Comparison of ENCODE assay signal across 31 cellular contexts in genomic region chr12:7175493-7175892, GRCh38. TPM values are rescaled to one million over a fixed set of nuclear protein-coding genes. Genes with fewer than 3 reads are reported as not detected.
DNase-seq lines count a peak whose midpoint lies in the region; ATAC-seq and TF ChIP-seq lines count a peak whose summit lies in the region.
"Had no signal": no experiment of that assay in that cellular context is flagged by ENCODE, and none has a peak within 500 bp of the region (broad histone marks: within the 10 kb centered on the region; RNA-seq: fewer than 3 reads in every experiment).

No MANE protein-coding gene starts in this region.

- no peaks in the 10 kb centered on the region for H3K27me3 ChIP-seq in PC-3 (ENCODE audit: low read length)
- H3K27me3 ChIP-seq in mesenchymal stem cell (ENCODE audit: control insufficient read depth in 1 of 2, insufficient read depth in 1 of 2, low read length in 2 of 2): peaks cover 0 to 6% of the 10 kb centered on the region in 2 experiments
- no peaks in the 10 kb centered on the region for H3K27me3 ChIP-seq in upper lobe of right lung
- no peaks in the 10 kb centered on the region for H3K27me3 ChIP-seq in effector memory CD4-positive, alpha-beta T cell (replicated peaks; ENCODE audit: control insufficient read depth, insufficient read depth, low read length, poor library complexity, severe bottlenecking)
- H3K27me3 ChIP-seq: BLaER1, ovary had no signal

- no TSS peak for BruUV-seq in PC-3 (replicated peaks; lab: Mats Ljungman, UMichigan)

- no peak overlapping the region for H2BK12ac ChIP-seq in mesenchymal stem cell (ENCODE audit: low read length in 2 of 2)

- H3K9me3 ChIP-seq in PC-3 (ENCODE audit: low read length) (peaks cover 13% of the 10 kb centered on the region; the same call in 1 of the 2 replicates), mesenchymal stem cell (ENCODE audit: control insufficient read depth, low read length) (peaks cover 8% of the 10 kb centered on the region), upper lobe of right lung (no peaks in the 10 kb centered on the region)
- no peaks in the 10 kb centered on the region for H3K9me3 ChIP-seq in effector memory CD4-positive, alpha-beta T cell (ENCODE audit: control insufficient read depth, low read length)
- H3K9me3 ChIP-seq: ovary had no signal

- H3K14ac ChIP-seq in mesenchymal stem cell (ENCODE audit: low read length in 2 of 2): no peak overlapping the region

- H4K8ac ChIP-seq in mesenchymal stem cell (ENCODE audit: low read length): no peak overlapping the region

- no peak overlapping the region for H4K91ac ChIP-seq in mesenchymal stem cell (ENCODE audit: low read length)

- H3K9ac ChIP-seq in PC-3 (ENCODE audit: low read length) (no peak overlapping the region), mesenchymal stem cell (ENCODE audit: low read length) (no peak overlapping the region)
- H3K9ac ChIP-seq: BLaER1 had no signal

- H3K23ac ChIP-seq in mesenchymal stem cell (ENCODE audit: low read length in 2 of 2): no peak overlapping the region

- H3F3A ChIP-seq in PC-3 (ENCODE audit: low read length, unreplicated experiment): no peaks in the 10 kb centered on the region

- DNase-seq in ELR (ENCODE audit: low read depth) (peak; percentile 74), PC-3 (peak; percentile 17), mesenchymal stem cell (peak; percentile 8), upper lobe of right lung (no peak)
- DNase-seq in effector memory CD4-positive, alpha-beta T cell: no peak
- DNase-seq: activated CD4-positive, alpha-beta memory T cell treated with anti-CD3 and anti-CD28 coated beads for 36 hours; activated CD8-positive, alpha-beta memory T cell treated with anti-CD3 and anti-CD28 coated beads, Interleukin-2, amount 50 U/mL, for 48 hours; activated naive CD4-positive, alpha-beta T cell treated with anti-CD3 and anti-CD28 coated beads, Interleukin-2, amount 50 U/mL, for 16 hours; anterior cingulate cortex; caudate nucleus; DMS79 treated with DMSO at 0.1 percent for 48 hours; endodermal cell; KBM-7; kidney; NCI-H1417; NCI-H2081; NCI-H345; NCI-H82; ovary; retina; stimulated activated CD4-positive, alpha-beta T cell treated with anti-CD3 and anti-CD28 coated beads, Interleukin-1b, Interleukin-23, amount 100 ng/mL, for 48 hours; stomach; tibial artery had no signal

- intact Hi-C loops in PC-3 (cut with micrococcal nuclease): no loop called here
- intact Hi-C loops in upper lobe of right lung (cut with DNase I): no loop called here

- H3K18ac ChIP-seq in mesenchymal stem cell (ENCODE audit: low read depth in 1 of 2, low read length in 2 of 2): no peak overlapping the region

- H3K79me1 ChIP-seq in mesenchymal stem cell (replicated peaks; ENCODE audit: low read length, poor library complexity, severe bottlenecking): no peaks in the 10 kb centered on the region

- no peak overlapping the region for H2BK120ac ChIP-seq in mesenchymal stem cell (ENCODE audit: low read depth, low read length)

- no peak overlapping the region for H3K4ac ChIP-seq in mesenchymal stem cell (ENCODE audit: low read depth in 1 of 2, low read length in 2 of 2)

- no peak overlapping the region for H2BK5ac ChIP-seq in mesenchymal stem cell (ENCODE audit: low read depth, low read length, poor library complexity, severe bottlenecking)

- H3K36me3 ChIP-seq in PC-3 (ENCODE audit: low read depth, low read length): no peaks in the 10 kb centered on the region
- no peaks in the 10 kb centered on the region for H3K36me3 ChIP-seq in mesenchymal stem cell (ENCODE audit: control insufficient read depth in 1 of 2, insufficient read depth in 2 of 2, low read depth in 1 of 2, low read length in 2 of 2)
- H3K36me3 ChIP-seq in upper lobe of right lung: no peaks in the 10 kb centered on the region
- no peaks in the 10 kb centered on the region for H3K36me3 ChIP-seq in effector memory CD4-positive, alpha-beta T cell (ENCODE audit: control insufficient read depth, insufficient read depth, low read length)
- H3K36me3 ChIP-seq: ovary, stomach, tibial artery had no signal

- H2AFZ ChIP-seq in PC-3 (ENCODE audit: low read length) (no peak overlapping the region), mesenchymal stem cell (ENCODE audit: low read depth, low read length) (no peak overlapping the region)

- CTCF ChIA-PET in PC-3 (lab: Charles Lee): no interaction called here

- ATAC-seq in PC-3 (no peak), esophagus mucosa (peak; percentile 32), GM18498 (IDR thresholded peaks at IDR 0.05; ENCODE audit: unreplicated experiment) (no peak), upper lobe of right lung (no peak), HG03521 (IDR thresholded peaks at IDR 0.05; ENCODE audit: unreplicated experiment) (no peak)
- ATAC-seq: natural killer cell treated with Interleukin-12 subunit alpha and Interleukin-12 subunit beta and Interleukin-15 and Interleukin-18, amount 100 ng/mL, for 72 hours had no signal

- H3K4me2 ChIP-seq in PC-3 (ENCODE audit: low read length) (no peak overlapping the region), mesenchymal stem cell (ENCODE audit: low read length, poor library complexity, severe bottlenecking) (no peak overlapping the region)
- H3K4me2 ChIP-seq: BLaER1, smooth muscle cell had no signal

- TF ChIP-seq CTCF in PC-3 (conservative IDR thresholded peaks at IDR 0.05; ENCODE audit: low read depth, low read length) (no peak), upper lobe of right lung (IDR thresholded peaks at IDR 0.05) (no peak)

- H3K9me2 ChIP-seq in PC-3 (replicated peaks; ENCODE audit: low read length): no peaks in the 10 kb centered on the region

- H3K79me2 ChIP-seq in PC-3 (ENCODE audit: low read length): no peaks in the 10 kb centered on the region

- H4K20me1 ChIP-seq in PC-3 (ENCODE audit: low read length): no peaks in the 10 kb centered on the region
- H4K20me1 ChIP-seq: BLaER1 had no signal

- no peak overlapping the region for H2BK15ac ChIP-seq in mesenchymal stem cell (ENCODE audit: low read depth, poor library complexity, severe bottlenecking)

- H3K4me3 ChIP-seq in PC-3 (ENCODE audit: low read length) (no peak overlapping the region), mesenchymal stem cell (ENCODE audit: insufficient read depth in 1 of 2, low read depth in 1 of 2, low read length in 2 of 2) (no peak overlapping the region), upper lobe of right lung (no peak overlapping the region)
- no peak overlapping the region for H3K4me3 ChIP-seq in effector memory CD4-positive, alpha-beta T cell (ENCODE audit: insufficient read depth, low read depth, low read length, poor library complexity, severe bottlenecking)
- H3K4me3 ChIP-seq: BLaER1, ovary, SK-N-MC, smooth muscle cell, stomach, tibial artery had no signal

- POLR2A ChIA-PET in PC-3 (lab: Charles Lee; ENCODE audit: unreplicated experiment): no interaction called here

- H3K27ac ChIP-seq in PC-3 (ENCODE audit: low read length): no peak overlapping the region
- H3K27ac ChIP-seq in mesenchymal stem cell (ENCODE audit: low read length, poor library complexity, severe bottlenecking): no peak overlapping the region
- no peak overlapping the region for H3K27ac ChIP-seq in upper lobe of right lung
- no peak overlapping the region for H3K27ac ChIP-seq in effector memory CD4-positive, alpha-beta T cell (ENCODE audit: insufficient read depth, low read length, poor library complexity, severe bottlenecking)
- H3K27ac ChIP-seq: BLaER1, ovary, SK-N-MC, stomach, tibial artery had no signal

- H2AK5ac ChIP-seq in mesenchymal stem cell (ENCODE audit: low read length, severe bottlenecking): no peak overlapping the region

- H3K4me1 ChIP-seq in PC-3 (ENCODE audit: insufficient read depth, low read length) (no peaks in the 10 kb centered on the region), mesenchymal stem cell (ENCODE audit: control insufficient read depth, insufficient read depth, low read depth, low read length) (no peaks in the 10 kb centered on the region), upper lobe of right lung (no peaks in the 10 kb centered on the region)
- no peaks in the 10 kb centered on the region for H3K4me1 ChIP-seq in effector memory CD4-positive, alpha-beta T cell (ENCODE audit: control insufficient read depth, insufficient read depth, low read length, poor library complexity, severe bottlenecking)
- H3K4me1 ChIP-seq: BLaER1, stomach, tibial artery had no signal

RNA-seq across cellular contexts. Expression of gene PEX5, which starts 14.0 kb away (rescaled TPM):
- total RNA-seq in PC-3 (2014; rRNA removed) (19.4 and 20.0 TPM in 2 replicates), esophagus mucosa (21.6 TPM), upper lobe of right lung (46.7 TPM)
- 10.7 TPM for polyA plus RNA-seq in mesenchymal stem cell (2013, experiment 1 of 2)
- polyA plus RNA-seq in mesenchymal stem cell (2013, experiment 2 of 2): 11.8 TPM

RNA-seq across cellular contexts. Expression of gene CLSTN3, which starts 45.3 kb away (rescaled TPM):
- total RNA-seq in PC-3 (2014; rRNA removed) (10.9 and 14.2 TPM in 2 replicates), esophagus mucosa (12.8 TPM), upper lobe of right lung (48.2 TPM)
- polyA plus RNA-seq in mesenchymal stem cell (2013, experiment 1 of 2): 16.7 TPM
- polyA plus RNA-seq in mesenchymal stem cell (2013, experiment 2 of 2): 12.7 TPM

RNA-seq across cellular contexts. Expression of gene RBP5, which starts 46.8 kb away (rescaled TPM):
- not detected in 2 replicates for total RNA-seq in PC-3 (2014; rRNA removed)
- total RNA-seq in esophagus mucosa: 0.76 TPM
- polyA plus RNA-seq in mesenchymal stem cell (2013, experiment 1 of 2): not detected
- polyA plus RNA-seq in mesenchymal stem cell (2013, experiment 2 of 2): not detected
- 7.1 TPM for total RNA-seq in upper lobe of right lung
- total RNA-seq: mononuclear cell; natural killer cell treated with Interleukin-12 subunit alpha and Interleukin-12 subunit beta and Interleukin-15 and Interleukin-18, amount 100 ng/mL, for 72 hours; smooth muscle cell; stomach had no signal

Comparison
In these comparisons a context has a peak if more than half of its experiments do, and no peak if none do; other contexts are left out.
1. DNase-seq: peak in ELR (single experiment), PC-3 (single experiment) and mesenchymal stem cell (single experiment); none in upper lobe of right lung (single experiment) and effector memory CD4-positive, alpha-beta T cell (0 of 3).